13 cellular contexts compared by ENCODE assay signal in the genomic region with DNA sequence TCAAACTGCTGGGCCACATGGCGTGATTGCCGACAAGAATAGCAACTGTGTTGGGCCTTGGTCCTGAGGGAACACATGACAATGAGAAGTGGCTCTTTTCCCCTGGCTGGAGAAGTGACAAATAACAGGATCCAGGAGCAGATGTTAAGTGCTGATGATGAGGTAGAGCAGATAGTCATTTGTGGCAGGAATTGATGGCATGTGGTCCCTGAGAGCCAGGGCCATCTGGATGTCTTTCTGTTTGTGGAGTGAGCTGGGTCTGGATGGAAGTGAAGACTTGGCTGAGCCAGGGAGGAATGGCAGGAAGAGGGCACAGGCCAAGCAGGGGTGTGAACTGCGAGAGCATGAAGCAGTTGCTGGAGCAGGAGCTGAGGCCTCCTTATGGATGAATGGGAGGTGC.
DNase-seq lines count a peak whose midpoint lies in the region; TF ChIP-seq lines count a peak whose summit lies in the region.
"Had no signal": no experiment of that assay in that cellular context is flagged by ENCODE, and none has a peak within 500 bp of the region (broad histone marks: within the 10 kb centered on the region; RNA-seq: fewer than 3 reads in every experiment).

No MANE protein-coding gene starts in this region.

- no peak overlapping the region for H3K4me2 ChIP-seq in SK-N-SH

- H3K36me3 ChIP-seq in SK-N-SH (replicated peaks in 1 of 2; ENCODE audit: control insufficient read depth in 1 of 2, insufficient read depth in 2 of 2, low read length in 1 of 2) (peaks cover 0 to 20% of the 10 kb centered on the region in 2 experiments), right atrium auricular region (no peaks in the 10 kb centered on the region), tibial artery (peaks cover 0 to 7% (median 0%) of the 10 kb centered on the region in 3 donors)
- H3K36me3 ChIP-seq: SJSA1 had no signal

- TF ChIP-seq RAD21 in SK-N-SH (IDR thresholded peaks at IDR 0.05; ENCODE audit: low read length), result no peak; the same call in 1 of the 2 replicates

- no peak for TF ChIP-seq CTCF in SK-N-SH (IDR thresholded peaks at IDR 0.05)
- no peak for TF ChIP-seq CTCF in right atrium auricular region (IDR thresholded peaks at IDR 0.05)
- no peak for TF ChIP-seq CTCF in tibial artery (IDR thresholded peaks at IDR 0.05)

- 60% methylated on average over 3 of the region's 3 CpGs for WGBS in SK-N-SH (ENCODE audit: low lambda C conversion rate)

- H3K4me3 ChIP-seq in SK-N-SH (ENCODE audit: low read depth in 2 of 2, low read length in 1 of 2) (no peak overlapping the region), right atrium auricular region (no peak overlapping the region), tibial artery (no peak overlapping the region)
- H3K4me3 ChIP-seq: SJSA1, upper lobe of left lung had no signal

- TF ChIP-seq EP300 in SK-N-SH (IDR thresholded peaks at IDR 0.05; ENCODE audit: borderline replicate concordance in 1 of 2, low read depth in 1 of 2, low read length in 1 of 2), result peak; percentile 40 to 99; a peak in 2 of 4 replicates

- no peak overlapping the region for H3K4me3 Mint-ChIP-seq in activated naive CD8-positive, alpha-beta T cell
- H3K4me3 Mint-ChIP-seq in activated naive CD8-positive, alpha-beta T cell treated with anti-CD3 and anti-CD28 coated beads for 36 hours, result no peak overlapping the region

- no peak overlapping the region for H3K9ac ChIP-seq in SK-N-SH

- CTCF ChIA-PET in SK-N-SH (lab: Yijun Ruan, JAX), result interaction anchor here (1.1 to 5.8 kb wide), 6 partner anchors 8 to 269 kb away, joined by 3 to 40 read pairs (median 15); a partner anchor contains a TSS

- H3K27me3 ChIP-seq in SK-N-SH (ENCODE audit: insufficient read depth), result no peaks in the 10 kb centered on the region
- H3K27me3 ChIP-seq in right atrium auricular region, result no peaks in the 10 kb centered on the region
- H3K27me3 ChIP-seq in tibial artery, result no peaks in the 10 kb centered on the region
- H3K27me3 ChIP-seq: SJSA1, upper lobe of left lung had no signal

- no peaks in the 10 kb centered on the region for H3K9me3 Mint-ChIP-seq in activated naive CD8-positive, alpha-beta T cell (ENCODE audit: low read depth)
- H3K9me3 Mint-ChIP-seq in activated naive CD8-positive, alpha-beta T cell treated with anti-CD3 and anti-CD28 coated beads for 36 hours, result no peaks in the 10 kb centered on the region
- H3K9me3 Mint-ChIP-seq: activated T-helper 2 cell treated with anti-CD3 and anti-CD28 coated beads, Interferon-gamma antibody, Interleukin-2, Interleukin-4, amounts not matched to agents 10 μg/mL and 5 μg/mL and 100 μg/mL, durations not matched to agents 14 hours and 24 hours and 36 hours had no signal

- H4K20me1 ChIP-seq in SK-N-SH (ENCODE audit: insufficient read depth), result no peaks in the 10 kb centered on the region

- peaks cover 11% of the 10 kb centered on the region for H3K4me1 Mint-ChIP-seq in activated naive CD8-positive, alpha-beta T cell (ENCODE audit: low read depth)
- H3K4me1 Mint-ChIP-seq in activated naive CD8-positive, alpha-beta T cell treated with anti-CD3 and anti-CD28 coated beads for 36 hours, result peaks cover 13% of the 10 kb centered on the region

- peaks cover 19 to 25% of the 10 kb centered on the region in 2 experiments for H3K4me1 ChIP-seq in SK-N-SH (ENCODE audit: control insufficient read depth in 1 of 2, insufficient read depth in 2 of 2, low read depth in 1 of 2, low read length in 1 of 2)
- H3K4me1 ChIP-seq in right atrium auricular region, result peaks cover 0 to 16% of the 10 kb centered on the region in 2 donors
- peaks cover 0 to 13% (median 13%) of the 10 kb centered on the region in 4 donors for H3K4me1 ChIP-seq in tibial artery

- H3K9me2 ChIP-seq in SK-N-SH, result no peaks in the 10 kb centered on the region

- no peak overlapping the region for H2AFZ ChIP-seq in SK-N-SH (ENCODE audit: low read depth)

- H3F3A ChIP-seq in SK-N-SH (replicated peaks; ENCODE audit: insufficient read depth), result peaks cover 41% of the 10 kb centered on the region

- H3K27ac ChIP-seq in SK-N-SH (ENCODE audit: low read depth in 2 of 2, low read length in 1 of 2), result peak overlapping the region; percentile 88 to 100
- H3K27ac ChIP-seq in right atrium auricular region, result peak overlapping the region; percentile 67 to 90
- H3K27ac ChIP-seq in tibial artery, result peak overlapping the region; percentile 21 to 28
- H3K27ac ChIP-seq: SJSA1 had no signal

- H3K27ac Mint-ChIP-seq in activated naive CD8-positive, alpha-beta T cell, result peak overlapping the region; percentile 25
- H3K27ac Mint-ChIP-seq in activated naive CD8-positive, alpha-beta T cell treated with anti-CD3 and anti-CD28 coated beads for 36 hours, result no peak overlapping the region
- H3K27ac Mint-ChIP-seq: activated T-helper 2 cell treated with anti-CD3 and anti-CD28 coated beads, Interferon-gamma antibody, Interleukin-2, Interleukin-4, amounts not matched to agents 10 μg/mL and 5 μg/mL and 100 μg/mL, durations not matched to agents 14 hours and 24 hours and 36 hours had no signal

- no peaks in the 10 kb centered on the region for H3K36me3 Mint-ChIP-seq in activated naive CD8-positive, alpha-beta T cell
- H3K36me3 Mint-ChIP-seq in activated naive CD8-positive, alpha-beta T cell treated with anti-CD3 and anti-CD28 coated beads for 36 hours, result peaks cover 4% of the 10 kb centered on the region

- POLR2A ChIA-PET in SK-N-SH (lab: Yijun Ruan, JAX), result interaction anchor here (0.6 to 2.4 kb wide), 4 partner anchors 68 to 432 kb away, joined by 3 to 14 read pairs (median 3); a partner anchor contains a TSS

- DNase-seq in activated naive CD8-positive, alpha-beta T cell treated with anti-CD3 and anti-CD28 coated beads for 36 hours, result no peak
- peak; percentile 76 for DNase-seq in SK-N-SH
- DNase-seq in right atrium auricular region (ENCODE audit: low spot score), result no peak
- no peak for DNase-seq in tibial artery
- DNase-seq in activated CD4-positive, CD25-positive, alpha-beta regulatory T cell (lab: John Stamatoyannopoulos, UW), result no peak
- no peak for DNase-seq in NCI-H2081 treated with DMSO at 0.1 percent for 48 hours (lab: John Stamatoyannopoulos, UW)
- no peak for DNase-seq in NOMO-1 treated with dmso at 0.1 percent for 144 hours (lab: John Stamatoyannopoulos, UW; ENCODE audit: unreplicated experiment)
- DNase-seq: activated CD4-positive, alpha-beta T cell treated with anti-CD3 and anti-CD28 coated beads for 1 hour; EL; upper lobe of left lung had no signal

- intact Hi-C loops in tibial artery (cut with DNase I; ENCODE audit: low total_unique reads), result loop anchor here (2.0 to 10.0 kb wide), 3 partner anchors 112 to 224 kb away; a partner anchor contains a TSS

- H3K79me2 ChIP-seq in SK-N-SH (ENCODE audit: insufficient read depth), result peaks cover 57% of the 10 kb centered on the region

- H3K27me3 Mint-ChIP-seq in activated naive CD8-positive, alpha-beta T cell, result no peaks in the 10 kb centered on the region
- H3K27me3 Mint-ChIP-seq in activated naive CD8-positive, alpha-beta T cell treated with anti-CD3 and anti-CD28 coated beads for 36 hours, result no peaks in the 10 kb centered on the region

- H3K9me3 ChIP-seq in SK-N-SH (no peaks in the 10 kb centered on the region), right atrium auricular region (no peaks in the 10 kb centered on the region), tibial artery (no peaks in the 10 kb centered on the region)
- H3K9me3 ChIP-seq: SJSA1, upper lobe of left lung had no signal

TF ChIP-seq in SK-N-SH, 30 proteins besides CTCF, POLR2A, EP300 and RAD21 (continues in another document):
- no peak for TF ChIP-seq MEF2A (IDR thresholded peaks at IDR 0.05; ENCODE audit: borderline replicate concordance, low read depth)
- TF ChIP-seq RXRA (IDR thresholded peaks at IDR 0.05; ENCODE audit: borderline replicate concordance, low read depth), result no peak
- peak; percentile 95 for TF ChIP-seq GATA2 (CRISPR knock-in tag; IDR thresholded peaks at IDR 0.05)
- peak; percentile 92 for TF ChIP-seq MXI1 (IDR thresholded peaks at IDR 0.05; ENCODE audit: low read depth, low read length)
- TF ChIP-seq, protein P1, sequence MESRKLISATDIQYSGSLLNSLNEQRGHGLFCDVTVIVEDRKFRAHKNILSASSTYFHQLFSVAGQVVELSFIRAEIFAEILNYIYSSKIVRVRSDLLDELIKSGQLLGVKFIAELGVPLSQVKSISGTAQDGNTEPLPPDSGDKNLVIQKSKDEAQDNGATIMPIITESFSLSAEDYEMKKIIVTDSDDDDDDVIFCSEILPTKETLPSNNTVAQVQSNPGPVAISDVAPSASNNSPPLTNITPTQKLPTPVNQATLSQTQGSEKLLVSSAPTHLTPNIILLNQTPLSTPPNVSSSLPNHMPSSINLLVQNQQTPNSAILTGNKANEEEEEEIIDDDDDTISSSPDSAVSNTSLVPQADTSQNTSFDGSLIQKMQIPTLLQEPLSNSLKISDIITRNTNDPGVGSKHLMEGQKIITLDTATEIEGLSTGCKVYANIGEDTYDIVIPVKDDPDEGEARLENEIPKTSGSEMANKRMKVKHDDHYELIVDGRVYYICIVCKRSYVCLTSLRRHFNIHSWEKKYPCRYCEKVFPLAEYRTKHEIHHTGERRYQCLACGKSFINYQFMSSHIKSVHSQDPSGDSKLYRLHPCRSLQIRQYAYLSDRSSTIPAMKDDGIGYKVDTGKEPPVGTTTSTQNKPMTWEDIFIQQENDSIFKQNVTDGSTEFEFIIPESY (IDR thresholded peaks at IDR 0.05; ENCODE audit: borderline replicate concordance, low read depth), result no peak
- 0 out of 2 replicates have a peak, but pooled peaks have one; percentile 5 for TF ChIP-seq NFIC (IDR thresholded peaks at IDR 0.05; ENCODE audit: borderline replicate concordance)
- TF ChIP-seq FOXM1 (IDR thresholded peaks at IDR 0.05; ENCODE audit: low read depth), result no peak
- no peak; the same call in 1 of the 2 replicates for TF ChIP-seq SIN3A (IDR thresholded peaks at IDR 0.05; ENCODE audit: borderline replicate concordance, low read depth, low read length)
- no peak for TF ChIP-seq YY1 (IDR thresholded peaks at IDR 0.05; ENCODE audit: low read depth)
- no peak for TF ChIP-seq TEAD4 (IDR thresholded peaks at IDR 0.05; ENCODE audit: borderline replicate concordance, insufficient read depth)
- TF ChIP-seq TAF1 (IDR thresholded peaks at IDR 0.05; ENCODE audit: borderline replicate concordance, low read depth, low read length), result no peak
- TF ChIP-seq, protein P2, sequence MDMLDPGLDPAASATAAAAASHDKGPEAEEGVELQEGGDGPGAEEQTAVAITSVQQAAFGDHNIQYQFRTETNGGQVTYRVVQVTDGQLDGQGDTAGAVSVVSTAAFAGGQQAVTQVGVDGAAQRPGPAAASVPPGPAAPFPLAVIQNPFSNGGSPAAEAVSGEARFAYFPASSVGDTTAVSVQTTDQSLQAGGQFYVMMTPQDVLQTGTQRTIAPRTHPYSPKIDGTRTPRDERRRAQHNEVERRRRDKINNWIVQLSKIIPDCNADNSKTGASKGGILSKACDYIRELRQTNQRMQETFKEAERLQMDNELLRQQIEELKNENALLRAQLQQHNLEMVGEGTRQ (IDR thresholded peaks at IDR 0.05; ENCODE audit: borderline replicate concordance, low read depth, low read length), result peak; percentile 14; the same call in 1 of the 2 replicates
- peak; percentile 91 for TF ChIP-seq POLR2AphosphoS5 (IDR thresholded peaks at IDR 0.05; ENCODE audit: low read depth, low read length)
- peak; percentile 99 for TF ChIP-seq FOXJ3 (CRISPR knock-in tag; IDR thresholded peaks at IDR 0.05)
- TF ChIP-seq JUND (IDR thresholded peaks at IDR 0.05), result no peak

Comparison
In these comparisons a context has a peak if more than half of its experiments do, and no peak if none do; other contexts are left out.
1. H3K27ac ChIP-seq: peak in every context shown above with its lines; median percentile 94 in SK-N-SH; 78 in right atrium auricular region; 24 in tibial artery.